Comparison of ENCODE assay signal across 16 cellular contexts in the genomic region with DNA sequence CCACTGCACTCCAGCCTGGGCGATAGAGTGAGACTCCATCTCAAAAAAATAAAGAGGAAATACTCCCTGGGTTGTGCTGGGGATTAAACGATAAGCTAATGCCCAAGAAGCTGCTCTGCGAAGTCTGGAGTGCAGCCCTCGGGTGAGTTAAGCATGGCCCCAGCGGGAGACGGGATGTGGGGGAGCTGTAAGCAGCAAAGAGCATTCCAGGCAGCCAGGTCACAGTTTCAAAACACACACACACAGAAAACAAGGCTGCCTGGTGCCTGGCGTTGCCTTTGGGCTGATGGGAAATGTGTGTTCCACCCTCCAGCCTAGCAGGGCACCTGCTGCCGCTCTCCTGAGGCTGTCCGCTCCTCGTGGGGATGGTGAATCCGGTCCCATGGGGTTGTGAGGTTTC.
DNase-seq lines count a peak whose midpoint lies in the region; ATAC-seq lines count a peak whose summit lies in the region.
"Had no signal": no experiment of that assay in that cellular context is flagged by ENCODE, and none has a peak within 500 bp of the region (broad histone marks: within the 10 kb centered on the region; RNA-seq: fewer than 3 reads in every experiment).

No MANE protein-coding gene starts in this region.

- H3K4me3 Mint-ChIP-seq in stimulated activated naive CD8-positive, alpha-beta T cell treated with anti-CD3 and anti-CD28 coated beads, Interleukin-15, amount 100 ng/mL, for 72 hours, result no peak overlapping the region
- H3K4me3 Mint-ChIP-seq: activated CD8-positive, alpha-beta T cell treated with anti-CD3 and anti-CD28 coated beads, Interleukin-2, amount 10 ng/mL, durations not matched to agents 7 days and 5 days; dendritic cell treated with granulocyte-macrophage colony-stimulating factor and Interleukin-4, amounts not matched to agents 40 ng/mL and 50 ng/mL, for 4 days; stimulated activated effector memory CD8-positive, alpha-beta T cell treated with anti-CD3 and anti-CD28 coated beads, Interleukin-12 subunit alpha, Interleukin-12 subunit beta, amount 100 ng/mL, for 72 hours had no signal

- no peak overlapping the region for H3K27ac Mint-ChIP-seq in stimulated activated naive CD8-positive, alpha-beta T cell treated with anti-CD3 and anti-CD28 coated beads, Interleukin-15, amount 100 ng/mL, for 72 hours
- H3K27ac Mint-ChIP-seq: activated CD8-positive, alpha-beta T cell treated with anti-CD3 and anti-CD28 coated beads, Interleukin-2, amount 10 ng/mL, durations not matched to agents 7 days and 5 days; dendritic cell treated with granulocyte-macrophage colony-stimulating factor and Interleukin-4, amounts not matched to agents 40 ng/mL and 50 ng/mL, for 4 days; stimulated activated effector memory CD8-positive, alpha-beta T cell treated with anti-CD3 and anti-CD28 coated beads, Interleukin-12 subunit alpha, Interleukin-12 subunit beta, amount 100 ng/mL, for 72 hours had no signal

- ATAC-seq in stimulated activated naive CD8-positive, alpha-beta T cell treated with anti-CD3 and anti-CD28 coated beads, Interleukin-15, amount 100 ng/mL, for 72 hours, result no peak
- ATAC-seq: activated CD8-positive, alpha-beta T cell treated with anti-CD3 and anti-CD28 coated beads, Interleukin-2, amount 10 ng/mL, durations not matched to agents 7 days and 5 days; lower lobe of right lung; sciatic nerve; stimulated activated effector memory CD8-positive, alpha-beta T cell treated with anti-CD3 and anti-CD28 coated beads, Interleukin-12 subunit alpha, Interleukin-12 subunit beta, amount 100 ng/mL, for 72 hours had no signal

- no peaks in the 10 kb centered on the region for H3K9me3 Mint-ChIP-seq in stimulated activated naive CD8-positive, alpha-beta T cell treated with anti-CD3 and anti-CD28 coated beads, Interleukin-15, amount 100 ng/mL, for 72 hours
- H3K9me3 Mint-ChIP-seq: dendritic cell treated with granulocyte-macrophage colony-stimulating factor and Interleukin-4, amounts not matched to agents 40 ng/mL and 50 ng/mL, for 4 days; stimulated activated effector memory CD8-positive, alpha-beta T cell treated with anti-CD3 and anti-CD28 coated beads, Interleukin-12 subunit alpha, Interleukin-12 subunit beta, amount 100 ng/mL, for 72 hours had no signal

- DNase-seq in D341Med (ENCODE audit: low spot score), result peak; percentile 77
- DNase-seq in T1000 (lab: John Stamatoyannopoulos, UW), result peak; percentile 57
- DNase-seq in fibroblast of peridontal ligament (ENCODE audit: extremely low read depth), result peak; percentile 46
- DNase-seq in non-pigmented ciliary epithelial cell (ENCODE audit: low read depth), result peak; percentile 76
- DNase-seq in stimulated activated naive CD8-positive, alpha-beta T cell treated with anti-CD3 and anti-CD28 coated beads, Interleukin-15, amount 100 ng/mL, for 72 hours, result no peak
- DNase-seq in NCI-H1092 treated with DMSO at 0.1 percent for 48 hours (lab: John Stamatoyannopoulos, UW), result no peak
- no peak for DNase-seq in SHP77 treated with DMSO at 0.1 percent for 48 hours (lab: John Stamatoyannopoulos, UW)
- no peak for DNase-seq in hypothalamus (lab: John Stamatoyannopoulos, UW)
- DNase-seq: activated CD8-positive, alpha-beta T cell treated with anti-CD3 and anti-CD28 coated beads, Interleukin-2, amount 10 ng/mL, durations not matched to agents 7 days and 5 days; amniotic stem cell; DMS79 treated with DMSO at 0.1 percent for 48 hours; KBM-7; lower lobe of right lung had no signal

- no peaks in the 10 kb centered on the region for H3K27me3 Mint-ChIP-seq in stimulated activated naive CD8-positive, alpha-beta T cell treated with anti-CD3 and anti-CD28 coated beads, Interleukin-15, amount 100 ng/mL, for 72 hours
- H3K27me3 Mint-ChIP-seq: dendritic cell treated with granulocyte-macrophage colony-stimulating factor and Interleukin-4, amounts not matched to agents 40 ng/mL and 50 ng/mL, for 4 days had no signal

- no peaks in the 10 kb centered on the region for H3K4me1 Mint-ChIP-seq in stimulated activated naive CD8-positive, alpha-beta T cell treated with anti-CD3 and anti-CD28 coated beads, Interleukin-15, amount 100 ng/mL, for 72 hours
- H3K4me1 Mint-ChIP-seq: stimulated activated effector memory CD8-positive, alpha-beta T cell treated with anti-CD3 and anti-CD28 coated beads, Interleukin-12 subunit alpha, Interleukin-12 subunit beta, amount 100 ng/mL, for 72 hours had no signal

Comparison
In these comparisons a context has a peak if more than half of its experiments do, and no peak if none do; other contexts are left out.
1. DNase-seq: peak in D341Med (single experiment), T1000 (single experiment), fibroblast of peridontal ligament (single experiment) and non-pigmented ciliary epithelial cell (single experiment); none in stimulated activated naive CD8-positive, alpha-beta T cell treated with anti-CD3 and anti-CD28 coated beads, Interleukin-15, amount 100 ng/mL, for 72 hours (0 of 2), NCI-H1092 treated with DMSO at 0.1 percent for 48 hours (single experiment), SHP77 treated with DMSO at 0.1 percent for 48 hours (single experiment) and hypothalamus (0 of 51).